ENCODE assay signal across 24 cellular contexts in the genomic region with DNA sequence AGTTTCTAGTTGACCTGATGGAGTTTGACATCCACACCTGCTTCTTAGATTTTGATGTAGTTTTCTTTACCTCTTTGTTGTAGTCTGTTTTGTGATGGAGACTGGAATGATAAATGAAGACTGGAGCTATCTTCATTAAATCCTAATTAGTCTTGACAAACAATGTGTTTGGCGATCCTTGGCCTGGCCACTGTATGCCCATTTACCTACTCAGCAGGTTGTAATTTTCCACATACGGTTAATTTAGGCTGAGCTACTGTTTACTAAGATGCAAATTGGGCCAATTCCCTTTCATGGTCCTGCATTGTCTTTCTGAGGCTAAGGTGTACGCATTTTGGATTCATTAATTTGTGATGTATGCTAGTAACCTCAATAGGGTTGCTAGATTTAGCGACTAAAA. TPM values are rescaled to one million over a fixed set of nuclear protein-coding genes. Genes with fewer than 3 reads are reported as not detected.
DNase-seq lines count a peak whose midpoint lies in the region; ATAC-seq, FAIRE-seq and TF ChIP-seq lines count a peak whose summit lies in the region.
"Had no signal": no experiment of that assay in that cellular context is flagged by ENCODE, and none has a peak within 500 bp of the region (broad histone marks: within the 10 kb centered on the region; RNA-seq: fewer than 3 reads in every experiment).

A gene with protein sequence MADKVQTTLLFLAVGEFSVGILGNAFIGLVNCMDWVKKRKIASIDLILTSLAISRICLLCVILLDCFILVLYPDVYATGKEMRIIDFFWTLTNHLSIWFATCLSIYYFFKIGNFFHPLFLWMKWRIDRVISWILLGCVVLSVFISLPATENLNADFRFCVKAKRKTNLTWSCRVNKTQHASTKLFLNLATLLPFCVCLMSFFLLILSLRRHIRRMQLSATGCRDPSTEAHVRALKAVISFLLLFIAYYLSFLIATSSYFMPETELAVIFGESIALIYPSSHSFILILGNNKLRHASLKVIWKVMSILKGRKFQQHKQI (minus strand): TSS at position 41 of the 400 bp plus-strand sequence. CDS start 57 bp downstream, outside the sequence.

- FAIRE-seq in H1 (lab: Jason Lieb, UNC) = no peak
- FAIRE-seq: D721Med had no signal

- peak within 1 kb of the TSS in 1 of 2 experiments; percentile 16; a peak in 1 of 5 replicates for H3K4me3 Mint-ChIP-seq in H9
- H3K4me3 Mint-ChIP-seq: HFFc6 had no signal

- H4K5ac ChIP-seq in H9 (ENCODE audit: insufficient read length, low read depth, low read length) = no peak within 1 kb of the TSS
- H4K5ac ChIP-seq in H1 (ENCODE audit: insufficient read length, low read depth, low read length) = no peak within 1 kb of the TSS

- H2BK5ac ChIP-seq in H9 (ENCODE audit: insufficient read length, low read length) (no peak within 1 kb of the TSS), H1 (ENCODE audit: low read depth, low read length) (no peak within 1 kb of the TSS), neuronal stem cell (ENCODE audit: low read length) (no peak within 1 kb of the TSS)

- no peak for ATAC-seq in GM21367 (IDR thresholded peaks at IDR 0.05; ENCODE audit: unreplicated experiment)

- H3K23me2 ChIP-seq in H9 (ENCODE audit: insufficient read length, low read depth, low read length, poor library complexity, severe bottlenecking) (no peaks in the 10 kb centered on the region), H1 (ENCODE audit: low read depth, low read length) (no peaks in the 10 kb centered on the region)

- DNase-seq in H9 (no peak), NCI-H146 (lab: John Stamatoyannopoulos, UW) (peak; percentile 57), H1 (ENCODE audit: low read depth in 1 of 2, low spot score in 2 of 2) (no peak), neuronal stem cell (ENCODE audit: low spot score) (peak; percentile 5), T1000 (lab: John Stamatoyannopoulos, UW) (no peak), OCI-LY7 (ENCODE audit: low spot score) (no peak)
- DNase-seq: BE2C, EL, GF-D8, H7, HFFc6, KBM-7, NCI-H1092 treated with DMSO at 0.1 percent for 48 hours, NCI-H187, NCI-H2107, NCI-H2227 treated with DMSO at 0.1 percent for 48 hours, NCI-H510A, SHP77 treated with DMSO at 0.1 percent for 48 hours, SK-N-SH, T-helper 2 cell had no signal

- WGBS in H9 (ENCODE audit: extremely low coverage, insufficient read length, low lambda C conversion rate) = no CpG with 5 or more reads among the region's 4 CpGs
- 53% methylated on average over 4 of the region's 4 CpGs; no CpG with 5 or more reads in 1 of the 2 experiments for WGBS in H1 (ENCODE audit: extremely low coverage in 1 of 2, insufficient coverage in 1 of 2, insufficient read length in 1 of 2, insufficient replicate concordance in 2 of 2, low coverage in 1 of 2, low lambda C conversion rate in 2 of 2, missing lambda C conversion rate in 1 of 2), 2 experiments
- no CpG with 5 or more reads among the region's 4 CpGs for WGBS in neuronal stem cell (ENCODE audit: extremely low coverage in 2 of 2, insufficient read length in 2 of 2, insufficient replicate concordance in 1 of 2), 2 donors

- H3K36me3 Mint-ChIP-seq in H9 (ENCODE audit: insufficient read depth in 1 of 3, low read depth in 3 of 3) = no peaks in the 10 kb centered on the region

- H4K91ac ChIP-seq in H9 (ENCODE audit: insufficient read length, low read depth, low read length) = no peak within 1 kb of the TSS
- no peak within 1 kb of the TSS for H4K91ac ChIP-seq in H1 (replicated peaks; ENCODE audit: insufficient read length, low read length)
- H4K91ac ChIP-seq in neuronal stem cell (ENCODE audit: low read depth, low read length, poor library complexity) = no peak within 1 kb of the TSS

- H3K4ac ChIP-seq in H9 (ENCODE audit: low read depth, low read length) = no peak within 1 kb of the TSS
- H3K4ac ChIP-seq in H1 (replicated peaks; ENCODE audit: insufficient read length, low read depth, low read length) = no peak within 1 kb of the TSS
- H3K4ac ChIP-seq in neuronal stem cell (ENCODE audit: low read length) = no peak within 1 kb of the TSS

- H2AK5ac ChIP-seq in H9 (ENCODE audit: insufficient read length, low read length) (no peak within 1 kb of the TSS), H1 (ENCODE audit: low read depth, low read length) (no peak within 1 kb of the TSS), neuronal stem cell (ENCODE audit: low read depth, low read length) (no peak within 1 kb of the TSS)

- H3K4me1 Mint-ChIP-seq in H9 = peaks cover 13 to 20% of the 10 kb centered on the region in 2 experiments

- H2BK12ac ChIP-seq in H9 (ENCODE audit: insufficient read length, low read depth, low read length) (no peak within 1 kb of the TSS), H1 (ENCODE audit: low read depth, low read length) (no peak within 1 kb of the TSS), neuronal stem cell (ENCODE audit: low read length) (no peak within 1 kb of the TSS)

- no peaks in the 10 kb centered on the region for H4K20me1 ChIP-seq in H9 (ENCODE audit: control insufficient read depth, insufficient read depth, insufficient read length)
- H4K20me1 ChIP-seq in H1 (replicated peaks in 1 of 2; ENCODE audit: control insufficient read depth in 1 of 2, insufficient read depth in 2 of 2, low read length in 2 of 2) = no peaks in the 10 kb centered on the region
- H4K20me1 ChIP-seq in OCI-LY7 (ENCODE audit: insufficient read depth, low read length) = no peaks in the 10 kb centered on the region

- TF ChIP-seq RAD21 in H1 (IDR thresholded peaks at IDR 0.05 in 1 of 2, conservative IDR thresholded peaks at IDR 0.05 in 1 of 2; ENCODE audit: low read depth in 2 of 2, low read length in 2 of 2) = no peak

- H3K9me3 ChIP-seq in H9 (ENCODE audit: control insufficient read depth, low read depth, low read length) = no peaks in the 10 kb centered on the region
- no peaks in the 10 kb centered on the region for H3K9me3 ChIP-seq in H1 (ENCODE audit: insufficient read depth in 2 of 2, low read depth in 1 of 2, low read length in 1 of 2)
- no peaks in the 10 kb centered on the region for H3K9me3 ChIP-seq in neuronal stem cell (replicated peaks in 1 of 2; ENCODE audit: control insufficient read depth in 2 of 2, insufficient read depth in 1 of 2, low read depth in 1 of 2, low read length in 2 of 2)
- H3K9me3 ChIP-seq in OCI-LY7 (ENCODE audit: low read length) = no peaks in the 10 kb centered on the region
- H3K9me3 ChIP-seq: BE2C, SK-N-SH had no signal

- TF ChIP-seq CTCF in H9 (conservative IDR thresholded peaks at IDR 0.05) = no peak
- no peak for TF ChIP-seq CTCF in H1 (IDR thresholded peaks at IDR 0.05; ENCODE audit: control extremely low read depth in 1 of 3, insufficient read depth in 1 of 3, low read depth in 1 of 3, low read length in 3 of 3)
- TF ChIP-seq CTCF in OCI-LY7 (conservative IDR thresholded peaks at IDR 0.05; ENCODE audit: low read length) = no peak

- H2BK20ac ChIP-seq in H9 (ENCODE audit: low read depth, low read length, poor library complexity, severe bottlenecking) (no peak within 1 kb of the TSS), H1 (ENCODE audit: low read length) (no peak within 1 kb of the TSS)

- H3K9me3 Mint-ChIP-seq in H9 = no peaks in the 10 kb centered on the region
- H3K9me3 Mint-ChIP-seq: HFFc6 had no signal

- H3T11ph ChIP-seq in H9 (ENCODE audit: low read length) = no peak within 1 kb of the TSS

- peak within 1 kb of the TSS; percentile 2 for H3K4me2 ChIP-seq in H9 (ENCODE audit: insufficient read depth, insufficient read length, low read length)
- H3K4me2 ChIP-seq in H1 (ENCODE audit: insufficient read depth in 1 of 2, low read depth in 2 of 2, low read length in 2 of 2) = peak within 1 kb of the TSS; percentile 43 to 52; a peak in 3 of 4 replicates
- H3K4me2 ChIP-seq in neuronal stem cell (ENCODE audit: insufficient read depth, low read length, poor library complexity, severe bottlenecking) = no peak within 1 kb of the TSS
- H3K4me2 ChIP-seq in OCI-LY7 (ENCODE audit: low read length) = no peak within 1 kb of the TSS
- H3K4me2 ChIP-seq: SK-N-SH had no signal

- H3K27ac Mint-ChIP-seq in H9 = peak within 1 kb of the TSS; percentile 1 to 40 (median 11); a peak in 5 of 7 replicates
- H3K27ac Mint-ChIP-seq: HFFc6 had no signal

- BruUV-seq in OCI-LY7 (replicated peaks; lab: Mats Ljungman, UMichigan) = no TSS peak

- H3K4me1 ChIP-seq in H9 (ENCODE audit: insufficient read depth, low read length) (no peaks in the 10 kb centered on the region; the same call in 1 of the 2 replicates), H1 (replicated peaks in 1 of 4; ENCODE audit: control insufficient read depth in 3 of 4, insufficient read depth in 4 of 4, low read length in 3 of 4) (peaks cover 0 to 12% (median 8%) of the 10 kb centered on the region in 4 experiments; a peak in 5 of 7 replicates), neuronal stem cell (ENCODE audit: control insufficient read depth in 2 of 2, insufficient read depth in 1 of 2, low read depth in 1 of 2, low read length in 2 of 2) (peaks cover 0 to 7% of the 10 kb centered on the region in 2 donors), OCI-LY7 (ENCODE audit: insufficient read depth, low read length, poor library complexity, severe bottlenecking) (no peaks in the 10 kb centered on the region)
- H3K4me1 ChIP-seq: BE2C had no signal

- no peaks in the 10 kb centered on the region for H3K27me3 Mint-ChIP-seq in H9 (ENCODE audit: low read depth)

- H3K79me2 ChIP-seq in H9 (ENCODE audit: insufficient read depth, low read length) (no peaks in the 10 kb centered on the region), H1 (ENCODE audit: control insufficient read depth in 1 of 2, insufficient read depth in 2 of 2, low read length in 2 of 2) (no peaks in the 10 kb centered on the region), OCI-LY7 (ENCODE audit: insufficient read depth, low read depth, low read length) (no peaks in the 10 kb centered on the region)

- no peak for TF ChIP-seq POLR2A in H1 (IDR thresholded peaks at IDR 0.05; ENCODE audit: control extremely low read depth in 1 of 2, low read depth in 2 of 2, low read length in 2 of 2)

- no peak for TF ChIP-seq EP300 in H1 (IDR thresholded peaks at IDR 0.05; ENCODE audit: borderline replicate concordance in 1 of 2, low read depth in 2 of 2, low read length in 2 of 2)

- no peak within 1 kb of the TSS for H3K23ac ChIP-seq in H9 (ENCODE audit: insufficient read length, low read depth, low read length)
- H3K23ac ChIP-seq in H1 (ENCODE audit: insufficient read length) = no peak within 1 kb of the TSS
- no peak within 1 kb of the TSS for H3K23ac ChIP-seq in neuronal stem cell (ENCODE audit: low read depth, low read length, poor library complexity)

- POLR2A ChIA-PET in H1 (lab: Charles Lee; ENCODE audit: partially characterized antibody) (no interaction called here), OCI-LY7 (lab: Charles Lee) (no interaction called here)

- H3K27me3 ChIP-seq in H9 (ENCODE audit: insufficient read depth, low read length) = no peaks in the 10 kb centered on the region
- no peaks in the 10 kb centered on the region for H3K27me3 ChIP-seq in H1 (replicated peaks in 1 of 4; ENCODE audit: control insufficient read depth in 3 of 4, extremely low read depth in 1 of 4, insufficient read depth in 3 of 4, low read length in 3 of 4)
- H3K27me3 ChIP-seq in neuronal stem cell (ENCODE audit: control insufficient read depth in 3 of 3, insufficient read depth in 3 of 3, low read depth in 1 of 3, low read length in 3 of 3) = no peaks in the 10 kb centered on the region

- CTCF ChIA-PET in H1 (lab: Charles Lee; ENCODE audit: partially characterized antibody) (no interaction called here), OCI-LY7 (lab: Charles Lee; ENCODE audit: unreplicated experiment) (no interaction called here)

- H2AFZ ChIP-seq in H9 (ENCODE audit: low read length) (no peak within 1 kb of the TSS), H1 (ENCODE audit: low read length) (peak within 1 kb of the TSS; percentile 52), neuronal stem cell (ENCODE audit: low read length) (no peak within 1 kb of the TSS), OCI-LY7 (ENCODE audit: low read length) (no peak within 1 kb of the TSS)

- H4K8ac ChIP-seq in H9 (replicated peaks; ENCODE audit: insufficient read length, low read depth, low read length) = no peak within 1 kb of the TSS
- H4K8ac ChIP-seq in H1 (ENCODE audit: extremely low read depth, insufficient read depth, low read length) = no peak within 1 kb of the TSS
- H4K8ac ChIP-seq in neuronal stem cell (ENCODE audit: low read depth, low read length) = no peak within 1 kb of the TSS

- no peak within 1 kb of the TSS for H2BK15ac ChIP-seq in H9 (ENCODE audit: low read depth, low read length)
- H2BK15ac ChIP-seq in H1 (ENCODE audit: low read length) = no peak within 1 kb of the TSS
- no peak within 1 kb of the TSS for H2BK15ac ChIP-seq in neuronal stem cell (ENCODE audit: low read length)

- no peak within 1 kb of the TSS for H3K9ac ChIP-seq in H9 (ENCODE audit: extremely low read depth, insufficient read length, low read length)
- no peak within 1 kb of the TSS for H3K9ac ChIP-seq in H1 (replicated peaks in 1 of 4; ENCODE audit: extremely low read depth in 1 of 4, low read depth in 3 of 4, low read length in 3 of 4)
- no peak within 1 kb of the TSS for H3K9ac ChIP-seq in neuronal stem cell (ENCODE audit: low read depth, low read length, poor library complexity)
- H3K9ac ChIP-seq: SK-N-SH had no signal

- H3K36me3 ChIP-seq in H1 (ENCODE audit: control insufficient read depth in 2 of 4, insufficient read depth in 4 of 4, low read length in 3 of 4) (no peaks in the 10 kb centered on the region), neuronal stem cell (replicated peaks in 1 of 2; ENCODE audit: control insufficient read depth in 2 of 2, insufficient read depth in 2 of 2, low read length in 2 of 2) (no peaks in the 10 kb centered on the region), OCI-LY7 (ENCODE audit: insufficient read depth, low read length) (no peaks in the 10 kb centered on the region)
- H3K36me3 ChIP-seq: BE2C had no signal

- intact Hi-C loops in OCI-LY7 (cut with micrococcal nuclease; ENCODE audit: unreplicated experiment) = no loop called here

- no peaks in the 10 kb centered on the region for H3K79me1 ChIP-seq in H9 (ENCODE audit: insufficient read depth, low read depth, low read length, poor library complexity, severe bottlenecking)
- H3K79me1 ChIP-seq in H1 (ENCODE audit: low read depth, low read length) = no peaks in the 10 kb centered on the region
- no peaks in the 10 kb centered on the region for H3K79me1 ChIP-seq in neuronal stem cell (ENCODE audit: low read depth, low read length)

- H3K27ac ChIP-seq in H9 (ENCODE audit: insufficient read length, low read depth, low read length) = no peak within 1 kb of the TSS
- no peak within 1 kb of the TSS for H3K27ac ChIP-seq in H1 (ENCODE audit: low read depth, low read length)
- H3K27ac ChIP-seq in neuronal stem cell (replicated peaks; ENCODE audit: low read length) = no peak within 1 kb of the TSS
- H3K27ac ChIP-seq in OCI-LY7 (ENCODE audit: low read depth, low read length, poor library complexity, severe bottlenecking) = no peak within 1 kb of the TSS
- H3K27ac ChIP-seq: RWPE1 had no signal

- H3K18ac ChIP-seq in H9 (ENCODE audit: insufficient read length, low read depth, low read length) (no peak within 1 kb of the TSS), H1 (ENCODE audit: extremely low read depth, low read length) (no peak within 1 kb of the TSS), neuronal stem cell (ENCODE audit: low read length) (no peak within 1 kb of the TSS)

- H3K56ac ChIP-seq in H9 (ENCODE audit: insufficient read length, low read depth, low read length) (no peak within 1 kb of the TSS), H1 (replicated peaks; ENCODE audit: insufficient read length, low read depth, low read length) (no peak within 1 kb of the TSS)

- 0 out of 2 replicates have a peak, but pooled peaks cover 3% of the 10 kb centered on the region for H3K9me2 ChIP-seq in OCI-LY7 (ENCODE audit: insufficient read depth, low read length)
- H3K9me2 ChIP-seq: SK-N-SH had no signal

- H3K4me3 ChIP-seq in H1 (ENCODE audit: extremely low read depth in 1 of 4, insufficient read depth in 2 of 4, low read depth in 3 of 4, low read length in 4 of 4) (peak within 1 kb of the TSS in 1 of 4 experiments; percentile 1; a peak in 2 of 8 replicates), neuronal stem cell (ENCODE audit: low read length in 2 of 2) (no peak within 1 kb of the TSS), OCI-LY7 (ENCODE audit: low read depth, low read length, poor library complexity, severe bottlenecking) (no peak within 1 kb of the TSS)

- H2BK120ac ChIP-seq in H9 (ENCODE audit: low read depth, low read length, poor library complexity, severe bottlenecking) = no peak within 1 kb of the TSS
- H2BK120ac ChIP-seq in H1 (replicated peaks; ENCODE audit: low read depth, low read length) = no peak within 1 kb of the TSS
- no peak within 1 kb of the TSS for H2BK120ac ChIP-seq in neuronal stem cell (ENCODE audit: low read depth, low read length)

- no peak within 1 kb of the TSS for H3K14ac ChIP-seq in H9 (ENCODE audit: insufficient read depth, low read length)
- no peak within 1 kb of the TSS for H3K14ac ChIP-seq in H1 (ENCODE audit: insufficient read length)
- no peak within 1 kb of the TSS for H3K14ac ChIP-seq in neuronal stem cell (ENCODE audit: low read length)

RNA-seq across cellular contexts. Expression of the gene that starts here (rescaled TPM):
- not detected in 2 replicates for total RNA-seq in H9 (2021)
- not detected in 2 replicates for total RNA-seq in H1 (2021; fragmentation: NEBNext Ultra II Directional; extraction: Animal tissue kit (Norgen Biotek cat#: 25700))
- polyA plus RNA-seq in H1 (2011; rRNA removed) = not detected in 2 replicates
- polyA plus RNA-seq in H1 (2011; cell fraction: cytosol; rRNA removed) = not detected
- polyA plus RNA-seq in H1 (2011; cell fraction: nucleus; rRNA removed) = not detected
- not detected in 4 replicates for polyA plus RNA-seq in H1 (2012, experiment 1 of 2)
- not detected for polyA plus RNA-seq in H1 (2012, experiment 2 of 2)
- not detected for polyA plus RNA-seq in H1 (2013, experiment 1 of 2)
- not detected for polyA plus RNA-seq in H1 (2013, experiment 2 of 2)
- polyA minus RNA-seq in H1 (2011; rRNA and poly(A)+ RNA removed) = not detected in 2 replicates
- not detected for polyA minus RNA-seq in H1 (2011; cell fraction: cytosol; rRNA and poly(A)+ RNA removed)
- polyA minus RNA-seq in H1 (2011; cell fraction: nucleus; rRNA and poly(A)+ RNA removed) = 0.60 TPM
- not detected for polyA plus RNA-seq in neuronal stem cell (2013, experiment 1 of 2)
- not detected for polyA plus RNA-seq in neuronal stem cell (2013, experiment 2 of 2)
- not detected in 2 replicates for total RNA-seq in OCI-LY7 (2014; rRNA removed; shearing (Covaris generic))
- total RNA-seq in OCI-LY7 (2022) = not detected in 2 replicates
- total RNA-seq: A673, H7, HFFc6 had no signal
- polyA plus RNA-seq: SK-N-SH had no signal

Comparison
In these comparisons a context has a peak if more than half of its experiments do, and no peak if none do; other contexts are left out.
1. DNase-seq: peak in NCI-H146 (single experiment) and neuronal stem cell (single experiment); none in H9 (single experiment), H1 (0 of 2), T1000 (single experiment) and OCI-LY7 (single experiment).
2. H3K4me2 ChIP-seq: peak in H9 (single experiment) and H1 (2 of 2); none in neuronal stem cell (single experiment) and OCI-LY7 (single experiment).